Comparison of ENCODE assay signal across 2 cellular contexts in the genomic region with DNA sequence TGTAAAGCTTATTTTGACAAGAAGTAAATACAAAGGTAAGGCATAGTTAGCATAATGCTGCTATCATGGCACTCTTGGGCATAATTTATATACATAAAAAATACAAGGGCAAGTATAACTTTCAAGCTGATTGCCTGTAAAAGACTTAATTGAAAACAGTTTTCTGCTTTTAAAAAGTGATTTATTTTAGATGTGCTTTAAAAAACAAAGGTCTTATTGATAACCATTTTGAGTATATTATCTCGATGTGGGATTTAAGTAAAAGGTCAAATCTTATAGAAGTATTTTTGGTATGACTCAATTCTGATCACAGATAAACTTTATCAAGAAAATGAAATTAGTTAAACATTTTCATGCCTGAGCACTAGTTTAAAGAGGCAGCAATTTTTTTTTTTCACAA.
TF ChIP-seq lines count a peak whose summit lies in the region.

No MANE protein-coding gene starts in this region.

TF ChIP-seq in SK-N-SH treated with all-trans-retinoic acid at 6 μM for 48 hours, 23 proteins besides CTCF, POLR2A, EP300 and RAD21 (continued from another document):
- TF ChIP-seq, protein P1, sequence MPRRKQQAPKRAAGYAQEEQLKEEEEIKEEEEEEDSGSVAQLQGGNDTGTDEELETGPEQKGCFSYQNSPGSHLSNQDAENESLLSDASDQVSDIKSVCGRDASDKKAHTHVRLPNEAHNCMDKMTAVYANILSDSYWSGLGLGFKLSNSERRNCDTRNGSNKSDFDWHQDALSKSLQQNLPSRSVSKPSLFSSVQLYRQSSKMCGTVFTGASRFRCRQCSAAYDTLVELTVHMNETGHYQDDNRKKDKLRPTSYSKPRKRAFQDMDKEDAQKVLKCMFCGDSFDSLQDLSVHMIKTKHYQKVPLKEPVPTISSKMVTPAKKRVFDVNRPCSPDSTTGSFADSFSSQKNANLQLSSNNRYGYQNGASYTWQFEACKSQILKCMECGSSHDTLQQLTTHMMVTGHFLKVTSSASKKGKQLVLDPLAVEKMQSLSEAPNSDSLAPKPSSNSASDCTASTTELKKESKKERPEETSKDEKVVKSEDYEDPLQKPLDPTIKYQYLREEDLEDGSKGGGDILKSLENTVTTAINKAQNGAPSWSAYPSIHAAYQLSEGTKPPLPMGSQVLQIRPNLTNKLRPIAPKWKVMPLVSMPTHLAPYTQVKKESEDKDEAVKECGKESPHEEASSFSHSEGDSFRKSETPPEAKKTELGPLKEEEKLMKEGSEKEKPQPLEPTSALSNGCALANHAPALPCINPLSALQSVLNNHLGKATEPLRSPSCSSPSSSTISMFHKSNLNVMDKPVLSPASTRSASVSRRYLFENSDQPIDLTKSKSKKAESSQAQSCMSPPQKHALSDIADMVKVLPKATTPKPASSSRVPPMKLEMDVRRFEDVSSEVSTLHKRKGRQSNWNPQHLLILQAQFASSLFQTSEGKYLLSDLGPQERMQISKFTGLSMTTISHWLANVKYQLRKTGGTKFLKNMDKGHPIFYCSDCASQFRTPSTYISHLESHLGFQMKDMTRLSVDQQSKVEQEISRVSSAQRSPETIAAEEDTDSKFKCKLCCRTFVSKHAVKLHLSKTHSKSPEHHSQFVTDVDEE (CRISPR knock-in tag; IDR thresholded peaks at IDR 0.05): peak; percentile 19; the same call in 1 of the 2 replicates

TF ChIP-seq in SK-N-SH, 30 proteins besides CTCF, POLR2A, EP300 and RAD21 (continued from another document):
- TF ChIP-seq, protein P2, sequence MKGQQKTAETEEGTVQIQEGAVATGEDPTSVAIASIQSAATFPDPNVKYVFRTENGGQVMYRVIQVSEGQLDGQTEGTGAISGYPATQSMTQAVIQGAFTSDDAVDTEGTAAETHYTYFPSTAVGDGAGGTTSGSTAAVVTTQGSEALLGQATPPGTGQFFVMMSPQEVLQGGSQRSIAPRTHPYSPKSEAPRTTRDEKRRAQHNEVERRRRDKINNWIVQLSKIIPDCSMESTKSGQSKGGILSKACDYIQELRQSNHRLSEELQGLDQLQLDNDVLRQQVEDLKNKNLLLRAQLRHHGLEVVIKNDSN (IDR thresholded peaks at IDR 0.05; ENCODE audit: borderline replicate concordance, low read depth): no peak
- TF ChIP-seq RCOR1 (IDR thresholded peaks at IDR 0.05; ENCODE audit: low read length) (no peak), MEF2A (IDR thresholded peaks at IDR 0.05; ENCODE audit: borderline replicate concordance, low read depth) (no peak), RXRA (IDR thresholded peaks at IDR 0.05; ENCODE audit: borderline replicate concordance, low read depth) (no peak)
